In genomic region chr16:88940196-88941050, GRCh38 we compare ENCODE assay signal across 10 cellular contexts. TPM values are rescaled to one million over a fixed set of nuclear protein-coding genes. Genes with fewer than 3 reads are reported as not detected.
DNase-seq lines count a peak whose midpoint lies in the region; ATAC-seq lines count a peak whose summit lies in the region.
"Had no signal": no experiment of that assay in that cellular context is flagged by ENCODE, and none has a peak within 500 bp of the region (broad histone marks: within the 10 kb centered on the region; RNA-seq: fewer than 3 reads in every experiment).

No MANE protein-coding gene starts in this region.

- CTCF ChIA-PET in CD8-positive, alpha-beta memory T cell (lab: Charles Lee): interaction anchor here (1.4 kb wide), 1 partner anchor 277 kb away, joined by 3 read pairs; the partner anchor contains the start of gene ZNF778

- H3K36me3 ChIP-seq in SJCRH30: no peaks in the 10 kb centered on the region
- H3K36me3 ChIP-seq in CD8-positive, alpha-beta memory T cell (ENCODE audit: insufficient read depth, low read length): no peaks in the 10 kb centered on the region

- H3K36me3 Mint-ChIP-seq in CD8-positive, alpha-beta memory T cell: no peaks in the 10 kb centered on the region

- peaks cover 8 to 16% (median 9%) of the 10 kb centered on the region in 3 donors for H3K4me1 Mint-ChIP-seq in CD8-positive, alpha-beta memory T cell

- peaks cover 35 to 49% of the 10 kb centered on the region in 2 donors for H3K27me3 Mint-ChIP-seq in CD8-positive, alpha-beta memory T cell

- DNase-seq in NCI-H2227 (lab: John Stamatoyannopoulos, UW; ENCODE audit: unreplicated experiment) (peak; percentile 37), NCI-H2227 treated with DMSO at 0.1 percent for 48 hours (lab: John Stamatoyannopoulos, UW) (no peak), SJCRH30 (peak in 1 of 2 experiments; percentile 33), iPS-NIHi7 (ENCODE audit: extremely low spot score) (peak; percentile 49), superior temporal gyrus (ENCODE audit: extremely low spot score) (peak; percentile 32), NCI-H1105 (lab: John Stamatoyannopoulos, UW) (no peak)
- no peak for DNase-seq in CD8-positive, alpha-beta memory T cell
- DNase-seq: MM.1S had no signal

- POLR2A ChIA-PET in CD8-positive, alpha-beta memory T cell (lab: Charles Lee): interaction anchor here (1.0 kb wide), 1 partner anchor 277 kb away, joined by 3 read pairs; the partner anchor contains the start of gene ZNF778

- H3K27ac ChIP-seq in SJCRH30: no peak overlapping the region
- no peak overlapping the region for H3K27ac ChIP-seq in CD8-positive, alpha-beta memory T cell (ENCODE audit: low read depth, low read length)

- no peaks in the 10 kb centered on the region for H3K27me3 ChIP-seq in SJCRH30
- H3K27me3 ChIP-seq in CD8-positive, alpha-beta memory T cell (ENCODE audit: insufficient read depth, low read length, poor library complexity, severe bottlenecking): peaks cover 47% of the 10 kb centered on the region

- H3K9me3 ChIP-seq in SJCRH30 (replicated peaks): no peaks in the 10 kb centered on the region
- H3K9me3 ChIP-seq in CD8-positive, alpha-beta memory T cell (ENCODE audit: low read length): no peaks in the 10 kb centered on the region

- ATAC-seq in HG03520 (IDR thresholded peaks at IDR 0.05; ENCODE audit: unreplicated experiment): no peak

- H3K4me3 Mint-ChIP-seq in CD8-positive, alpha-beta memory T cell: peak overlapping the region in 2 of 7 donors; percentile 31 to 66

- peak overlapping the region; percentile 49 for H3K4me3 ChIP-seq in SJCRH30
- no peak overlapping the region for H3K4me3 ChIP-seq in CD8-positive, alpha-beta memory T cell (ENCODE audit: low read length)

- no peak overlapping the region for H3K27ac Mint-ChIP-seq in CD8-positive, alpha-beta memory T cell

- H3K9me3 Mint-ChIP-seq in CD8-positive, alpha-beta memory T cell: no peaks in the 10 kb centered on the region

- H3K4me1 ChIP-seq in SJCRH30: peaks cover 11% of the 10 kb centered on the region; the same call in 1 of the 2 replicates
- H3K4me1 ChIP-seq in CD8-positive, alpha-beta memory T cell (ENCODE audit: insufficient read depth, low read length): peaks cover 3% of the 10 kb centered on the region

RNA-seq across cellular contexts. Expression of gene CBFA2T3, which starts 36.6 kb away (rescaled TPM):
- total RNA-seq in SJCRH30 (2014; rRNA removed; shearing (Covaris generic)): 1.8 and 3.5 TPM in 2 replicates
- total RNA-seq in CD8-positive, alpha-beta memory T cell: under 1 TPM in 1 of 2 experiments, not detected in 1; 0.22 TPM
- not detected for polyA plus RNA-seq in CD8-positive, alpha-beta memory T cell
- total RNA-seq: dermis microvascular lymphatic vessel endothelial cell had no signal

Comparison
In these comparisons a context has a peak if more than half of its experiments do, and no peak if none do; other contexts are left out.
1. DNase-seq: peak in NCI-H2227 (single experiment), iPS-NIHi7 (single experiment) and superior temporal gyrus (single experiment); none in NCI-H2227 treated with DMSO at 0.1 percent for 48 hours (single experiment), CD8-positive, alpha-beta memory T cell (0 of 5) and NCI-H1105 (single experiment).